1 cellular context compared by ENCODE assay signal in the genomic region with DNA sequence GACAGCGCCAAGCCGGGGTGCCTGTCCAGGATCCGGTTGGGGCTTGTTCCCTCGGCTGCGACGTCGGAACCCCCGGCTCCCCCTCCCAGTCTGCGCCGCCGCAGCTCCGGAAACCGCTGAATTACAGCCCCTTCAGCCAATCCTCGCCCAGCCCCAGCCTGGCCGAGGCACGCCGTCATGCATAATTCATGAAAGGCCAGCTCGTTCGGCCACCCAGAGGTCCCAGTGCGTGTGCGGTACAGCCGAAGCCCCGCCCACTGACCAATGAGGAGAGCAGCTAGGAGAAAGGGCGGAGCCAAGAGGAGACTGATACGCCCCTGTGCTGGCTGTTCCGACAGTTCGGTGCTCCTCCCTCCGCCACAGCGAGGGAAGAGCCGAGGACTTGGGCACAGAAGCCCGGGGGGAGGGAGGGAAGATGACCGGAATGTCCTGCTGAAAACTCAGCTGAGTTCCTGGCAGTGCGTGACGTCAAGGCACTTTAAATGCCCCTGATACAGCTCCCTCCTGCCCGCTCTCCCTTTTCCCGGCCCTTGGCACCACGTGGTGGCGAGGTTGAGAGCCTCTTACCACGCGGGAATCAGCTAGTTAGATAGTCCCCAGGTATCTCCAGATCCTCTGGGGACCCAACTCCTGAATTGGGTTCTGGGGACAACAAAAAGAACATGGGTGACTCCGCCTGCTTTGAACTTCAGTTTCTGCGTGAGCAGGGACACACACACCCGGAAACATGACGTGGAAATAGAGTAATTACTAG.
TF ChIP-seq lines count a peak whose summit lies in the region.

A gene (minus strand): TSS at position 62 of the 754 bp plus-strand sequence. CDS start 39,926 bp downstream, outside the sequence.

TF ChIP-seq in HepG2, 621 proteins besides CTCF, POLR2A, EP300 and RAD21 (continued from another document and continues in another):
- TF ChIP-seq, protein P1, sequence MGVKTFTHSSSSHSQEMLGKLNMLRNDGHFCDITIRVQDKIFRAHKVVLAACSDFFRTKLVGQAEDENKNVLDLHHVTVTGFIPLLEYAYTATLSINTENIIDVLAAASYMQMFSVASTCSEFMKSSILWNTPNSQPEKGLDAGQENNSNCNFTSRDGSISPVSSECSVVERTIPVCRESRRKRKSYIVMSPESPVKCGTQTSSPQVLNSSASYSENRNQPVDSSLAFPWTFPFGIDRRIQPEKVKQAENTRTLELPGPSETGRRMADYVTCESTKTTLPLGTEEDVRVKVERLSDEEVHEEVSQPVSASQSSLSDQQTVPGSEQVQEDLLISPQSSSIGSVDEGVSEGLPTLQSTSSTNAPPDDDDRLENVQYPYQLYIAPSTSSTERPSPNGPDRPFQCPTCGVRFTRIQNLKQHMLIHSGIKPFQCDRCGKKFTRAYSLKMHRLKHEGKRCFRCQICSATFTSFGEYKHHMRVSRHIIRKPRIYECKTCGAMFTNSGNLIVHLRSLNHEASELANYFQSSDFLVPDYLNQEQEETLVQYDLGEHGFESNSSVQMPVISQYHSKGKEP (CRISPR knock-in tag; IDR thresholded peaks at IDR 0.05) = peak; percentile 98
- no peak for TF ChIP-seq FLYWCH1 (CRISPR knock-in tag; IDR thresholded peaks at IDR 0.05)
- no peak for TF ChIP-seq SCMH1 (CRISPR knock-in tag; IDR thresholded peaks at IDR 0.05; ENCODE audit: borderline replicate concordance)
- TF ChIP-seq ZBTB8A (CRISPR knock-in tag; IDR thresholded peaks at IDR 0.05; ENCODE audit: borderline replicate concordance, low read depth) = no peak
- TF ChIP-seq, protein P2, sequence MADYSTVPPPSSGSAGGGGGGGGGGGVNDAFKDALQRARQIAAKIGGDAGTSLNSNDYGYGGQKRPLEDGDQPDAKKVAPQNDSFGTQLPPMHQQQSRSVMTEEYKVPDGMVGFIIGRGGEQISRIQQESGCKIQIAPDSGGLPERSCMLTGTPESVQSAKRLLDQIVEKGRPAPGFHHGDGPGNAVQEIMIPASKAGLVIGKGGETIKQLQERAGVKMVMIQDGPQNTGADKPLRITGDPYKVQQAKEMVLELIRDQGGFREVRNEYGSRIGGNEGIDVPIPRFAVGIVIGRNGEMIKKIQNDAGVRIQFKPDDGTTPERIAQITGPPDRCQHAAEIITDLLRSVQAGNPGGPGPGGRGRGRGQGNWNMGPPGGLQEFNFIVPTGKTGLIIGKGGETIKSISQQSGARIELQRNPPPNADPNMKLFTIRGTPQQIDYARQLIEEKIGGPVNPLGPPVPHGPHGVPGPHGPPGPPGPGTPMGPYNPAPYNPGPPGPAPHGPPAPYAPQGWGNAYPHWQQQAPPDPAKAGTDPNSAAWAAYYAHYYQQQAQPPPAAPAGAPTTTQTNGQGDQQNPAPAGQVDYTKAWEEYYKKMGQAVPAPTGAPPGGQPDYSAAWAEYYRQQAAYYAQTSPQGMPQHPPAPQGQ (CRISPR knock-in tag; IDR thresholded peaks at IDR 0.05; ENCODE audit: borderline replicate concordance) = peak; percentile 99
- TF ChIP-seq, protein P3, sequence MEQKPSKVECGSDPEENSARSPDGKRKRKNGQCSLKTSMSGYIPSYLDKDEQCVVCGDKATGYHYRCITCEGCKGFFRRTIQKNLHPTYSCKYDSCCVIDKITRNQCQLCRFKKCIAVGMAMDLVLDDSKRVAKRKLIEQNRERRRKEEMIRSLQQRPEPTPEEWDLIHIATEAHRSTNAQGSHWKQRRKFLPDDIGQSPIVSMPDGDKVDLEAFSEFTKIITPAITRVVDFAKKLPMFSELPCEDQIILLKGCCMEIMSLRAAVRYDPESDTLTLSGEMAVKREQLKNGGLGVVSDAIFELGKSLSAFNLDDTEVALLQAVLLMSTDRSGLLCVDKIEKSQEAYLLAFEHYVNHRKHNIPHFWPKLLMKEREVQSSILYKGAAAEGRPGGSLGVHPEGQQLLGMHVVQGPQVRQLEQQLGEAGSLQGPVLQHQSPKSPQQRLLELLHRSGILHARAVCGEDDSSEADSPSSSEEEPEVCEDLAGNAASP (CRISPR knock-in tag; IDR thresholded peaks at IDR 0.05; ENCODE audit: borderline replicate concordance) = peak; percentile 95
- TF ChIP-seq, protein P4, sequence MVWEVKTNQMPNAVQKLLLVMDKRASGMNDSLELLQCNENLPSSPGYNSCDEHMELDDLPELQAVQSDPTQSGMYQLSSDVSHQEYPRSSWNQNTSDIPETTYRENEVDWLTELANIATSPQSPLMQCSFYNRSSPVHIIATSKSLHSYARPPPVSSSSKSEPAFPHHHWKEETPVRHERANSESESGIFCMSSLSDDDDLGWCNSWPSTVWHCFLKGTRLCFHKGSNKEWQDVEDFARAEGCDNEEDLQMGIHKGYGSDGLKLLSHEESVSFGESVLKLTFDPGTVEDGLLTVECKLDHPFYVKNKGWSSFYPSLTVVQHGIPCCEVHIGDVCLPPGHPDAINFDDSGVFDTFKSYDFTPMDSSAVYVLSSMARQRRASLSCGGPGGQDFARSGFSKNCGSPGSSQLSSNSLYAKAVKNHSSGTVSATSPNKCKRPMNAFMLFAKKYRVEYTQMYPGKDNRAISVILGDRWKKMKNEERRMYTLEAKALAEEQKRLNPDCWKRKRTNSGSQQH (CRISPR knock-in tag; IDR thresholded peaks at IDR 0.05; ENCODE audit: low read depth) = peak; percentile 98
- peak; percentile 78 for TF ChIP-seq CEBPG (CRISPR knock-in tag; IDR thresholded peaks at IDR 0.05)
- peak; percentile 17 for TF ChIP-seq AGO2 (optimal IDR thresholded peaks at IDR 0.05; ENCODE audit: low read depth, low read length)
- TF ChIP-seq, protein P5, sequence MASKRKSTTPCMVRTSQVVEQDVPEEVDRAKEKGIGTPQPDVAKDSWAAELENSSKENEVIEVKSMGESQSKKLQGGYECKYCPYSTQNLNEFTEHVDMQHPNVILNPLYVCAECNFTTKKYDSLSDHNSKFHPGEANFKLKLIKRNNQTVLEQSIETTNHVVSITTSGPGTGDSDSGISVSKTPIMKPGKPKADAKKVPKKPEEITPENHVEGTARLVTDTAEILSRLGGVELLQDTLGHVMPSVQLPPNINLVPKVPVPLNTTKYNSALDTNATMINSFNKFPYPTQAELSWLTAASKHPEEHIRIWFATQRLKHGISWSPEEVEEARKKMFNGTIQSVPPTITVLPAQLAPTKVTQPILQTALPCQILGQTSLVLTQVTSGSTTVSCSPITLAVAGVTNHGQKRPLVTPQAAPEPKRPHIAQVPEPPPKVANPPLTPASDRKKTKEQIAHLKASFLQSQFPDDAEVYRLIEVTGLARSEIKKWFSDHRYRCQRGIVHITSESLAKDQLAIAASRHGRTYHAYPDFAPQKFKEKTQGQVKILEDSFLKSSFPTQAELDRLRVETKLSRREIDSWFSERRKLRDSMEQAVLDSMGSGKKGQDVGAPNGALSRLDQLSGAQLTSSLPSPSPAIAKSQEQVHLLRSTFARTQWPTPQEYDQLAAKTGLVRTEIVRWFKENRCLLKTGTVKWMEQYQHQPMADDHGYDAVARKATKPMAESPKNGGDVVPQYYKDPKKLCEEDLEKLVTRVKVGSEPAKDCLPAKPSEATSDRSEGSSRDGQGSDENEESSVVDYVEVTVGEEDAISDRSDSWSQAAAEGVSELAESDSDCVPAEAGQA (IDR thresholded peaks at IDR 0.05; ENCODE audit: low read depth) = peak; percentile 90
- TF ChIP-seq, protein P5 (CRISPR knock-in tag; IDR thresholded peaks at IDR 0.05; ENCODE audit: borderline replicate concordance) = no peak
- TF ChIP-seq, protein P6, sequence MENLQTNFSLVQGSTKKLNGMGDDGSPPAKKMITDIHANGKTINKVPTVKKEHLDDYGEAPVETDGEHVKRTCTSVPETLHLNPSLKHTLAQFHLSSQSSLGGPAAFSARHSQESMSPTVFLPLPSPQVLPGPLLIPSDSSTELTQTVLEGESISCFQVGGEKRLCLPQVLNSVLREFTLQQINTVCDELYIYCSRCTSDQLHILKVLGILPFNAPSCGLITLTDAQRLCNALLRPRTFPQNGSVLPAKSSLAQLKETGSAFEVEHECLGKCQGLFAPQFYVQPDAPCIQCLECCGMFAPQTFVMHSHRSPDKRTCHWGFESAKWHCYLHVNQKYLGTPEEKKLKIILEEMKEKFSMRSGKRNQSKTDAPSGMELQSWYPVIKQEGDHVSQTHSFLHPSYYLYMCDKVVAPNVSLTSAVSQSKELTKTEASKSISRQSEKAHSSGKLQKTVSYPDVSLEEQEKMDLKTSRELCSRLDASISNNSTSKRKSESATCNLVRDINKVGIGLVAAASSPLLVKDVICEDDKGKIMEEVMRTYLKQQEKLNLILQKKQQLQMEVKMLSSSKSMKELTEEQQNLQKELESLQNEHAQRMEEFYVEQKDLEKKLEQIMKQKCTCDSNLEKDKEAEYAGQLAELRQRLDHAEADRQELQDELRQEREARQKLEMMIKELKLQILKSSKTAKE (CRISPR knock-in tag; IDR thresholded peaks at IDR 0.05; ENCODE audit: borderline replicate concordance) = 0 out of 2 replicates have a peak, but pooled peaks have one; percentile 32
- TF ChIP-seq ADNP (CRISPR knock-in tag; IDR thresholded peaks at IDR 0.05) = peak; percentile 74; the same call in 1 of the 2 replicates
- no peak; the same call in 1 of the 2 replicates for TF ChIP-seq GTF3A (CRISPR knock-in tag; conservative IDR thresholded peaks at IDR 0.05)
- peak; percentile 100 for TF ChIP-seq SALL2 (CRISPR knock-in tag; IDR thresholded peaks at IDR 0.05)
- TF ChIP-seq NPAS2 (CRISPR knock-in tag; IDR thresholded peaks at IDR 0.05; ENCODE audit: borderline replicate concordance) = no peak
- TF ChIP-seq, protein P7, sequence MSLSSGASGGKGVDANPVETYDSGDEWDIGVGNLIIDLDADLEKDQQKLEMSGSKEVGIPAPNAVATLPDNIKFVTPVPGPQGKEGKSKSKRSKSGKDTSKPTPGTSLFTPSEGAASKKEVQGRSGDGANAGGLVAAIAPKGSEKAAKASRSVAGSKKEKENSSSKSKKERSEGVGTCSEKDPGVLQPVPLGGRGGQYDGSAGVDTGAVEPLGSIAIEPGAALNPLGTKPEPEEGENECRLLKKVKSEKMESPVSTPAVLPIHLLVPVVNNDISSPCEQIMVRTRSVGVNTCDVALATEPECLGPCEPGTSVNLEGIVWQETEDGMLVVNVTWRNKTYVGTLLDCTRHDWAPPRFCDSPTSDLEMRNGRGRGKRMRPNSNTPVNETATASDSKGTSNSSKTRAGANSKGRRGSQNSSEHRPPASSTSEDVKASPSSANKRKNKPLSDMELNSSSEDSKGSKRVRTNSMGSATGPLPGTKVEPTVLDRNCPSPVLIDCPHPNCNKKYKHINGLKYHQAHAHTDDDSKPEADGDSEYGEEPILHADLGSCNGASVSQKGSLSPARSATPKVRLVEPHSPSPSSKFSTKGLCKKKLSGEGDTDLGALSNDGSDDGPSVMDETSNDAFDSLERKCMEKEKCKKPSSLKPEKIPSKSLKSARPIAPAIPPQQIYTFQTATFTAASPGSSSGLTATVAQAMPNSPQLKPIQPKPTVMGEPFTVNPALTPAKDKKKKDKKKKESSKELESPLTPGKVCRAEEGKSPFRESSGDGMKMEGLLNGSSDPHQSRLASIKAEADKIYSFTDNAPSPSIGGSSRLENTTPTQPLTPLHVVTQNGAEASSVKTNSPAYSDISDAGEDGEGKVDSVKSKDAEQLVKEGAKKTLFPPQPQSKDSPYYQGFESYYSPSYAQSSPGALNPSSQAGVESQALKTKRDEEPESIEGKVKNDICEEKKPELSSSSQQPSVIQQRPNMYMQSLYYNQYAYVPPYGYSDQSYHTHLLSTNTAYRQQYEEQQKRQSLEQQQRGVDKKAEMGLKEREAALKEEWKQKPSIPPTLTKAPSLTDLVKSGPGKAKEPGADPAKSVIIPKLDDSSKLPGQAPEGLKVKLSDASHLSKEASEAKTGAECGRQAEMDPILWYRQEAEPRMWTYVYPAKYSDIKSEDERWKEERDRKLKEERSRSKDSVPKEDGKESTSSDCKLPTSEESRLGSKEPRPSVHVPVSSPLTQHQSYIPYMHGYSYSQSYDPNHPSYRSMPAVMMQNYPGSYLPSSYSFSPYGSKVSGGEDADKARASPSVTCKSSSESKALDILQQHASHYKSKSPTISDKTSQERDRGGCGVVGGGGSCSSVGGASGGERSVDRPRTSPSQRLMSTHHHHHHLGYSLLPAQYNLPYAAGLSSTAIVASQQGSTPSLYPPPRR (CRISPR knock-in tag; IDR thresholded peaks at IDR 0.05; ENCODE audit: borderline replicate concordance) = peak; percentile 81; the same call in 1 of the 2 replicates
- TF ChIP-seq, protein P8, sequence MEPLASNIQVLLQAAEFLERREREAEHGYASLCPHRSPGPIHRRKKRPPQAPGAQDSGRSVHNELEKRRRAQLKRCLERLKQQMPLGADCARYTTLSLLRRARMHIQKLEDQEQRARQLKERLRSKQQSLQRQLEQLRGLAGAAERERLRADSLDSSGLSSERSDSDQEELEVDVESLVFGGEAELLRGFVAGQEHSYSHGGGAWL (CRISPR knock-in tag; IDR thresholded peaks at IDR 0.05) = peak; percentile 99
- TF ChIP-seq ZNF292 (CRISPR knock-in tag; IDR thresholded peaks at IDR 0.05; ENCODE audit: borderline replicate concordance, low read depth) = peak; percentile 89; the same call in 1 of the 2 replicates
- peak; percentile 63 for TF ChIP-seq RFX3 (CRISPR knock-in tag; IDR thresholded peaks at IDR 0.05)
- peak; percentile 95; the same call in 1 of the 2 replicates for TF ChIP-seq ZNF563 (CRISPR knock-in tag; IDR thresholded peaks at IDR 0.05)
- peak; percentile 92 for TF ChIP-seq FOXO1 (CRISPR knock-in tag; IDR thresholded peaks at IDR 0.05)
- TF ChIP-seq NFKBIZ (CRISPR knock-in tag; IDR thresholded peaks at IDR 0.05) = peak; percentile 100
- peak; percentile 99 for TF ChIP-seq ZNF772 (CRISPR knock-in tag; IDR thresholded peaks at IDR 0.05)
- peak; percentile 87; the same call in 1 of the 2 replicates for TF ChIP-seq ZNF780A (CRISPR knock-in tag; IDR thresholded peaks at IDR 0.05)
- peak; percentile 79; the same call in 1 of the 2 replicates for TF ChIP-seq HNF4G (IDR thresholded peaks at IDR 0.05; ENCODE audit: borderline replicate concordance, low read depth, low read length)
- peak; percentile 76; the same call in 1 of the 2 replicates for TF ChIP-seq HNF4G (CRISPR knock-in tag; IDR thresholded peaks at IDR 0.05; ENCODE audit: borderline replicate concordance, low read depth)
- no peak; the same call in 1 of the 2 replicates for TF ChIP-seq REXO4 (CRISPR knock-in tag; IDR thresholded peaks at IDR 0.05; ENCODE audit: borderline replicate concordance)
- TF ChIP-seq MIER2 (CRISPR knock-in tag; IDR thresholded peaks at IDR 0.05) = peak; percentile 89
- peak; percentile 100 for TF ChIP-seq ZNF792 (CRISPR knock-in tag; IDR thresholded peaks at IDR 0.05)
- peak; percentile 98 for TF ChIP-seq STAT5B (CRISPR knock-in tag; IDR thresholded peaks at IDR 0.05)
